In the genomic region with DNA sequence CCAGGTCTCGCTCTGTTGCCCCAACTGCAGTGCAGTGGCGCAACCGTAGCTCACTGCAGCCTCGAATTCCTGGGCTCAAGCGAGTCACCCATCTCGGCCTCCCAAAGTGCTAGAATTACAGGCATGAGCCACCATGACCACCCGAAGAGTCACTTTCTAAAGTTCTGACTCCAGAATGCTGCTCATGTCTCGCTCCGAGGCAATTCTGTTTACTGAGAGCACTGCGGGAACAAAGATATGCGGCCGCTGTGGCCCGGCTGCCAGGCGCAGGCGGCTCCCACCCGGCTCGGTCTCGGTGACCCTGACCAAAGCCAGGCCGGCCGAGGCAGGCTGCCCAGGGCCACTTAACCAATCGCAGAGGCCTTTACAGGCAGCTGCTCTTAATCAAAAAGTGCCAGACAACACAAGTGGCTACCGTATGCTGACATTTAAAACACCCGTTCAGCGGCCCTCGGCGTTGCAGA, we compare ENCODE assay signal across 14 cellular contexts.
DNase-seq lines count a peak whose midpoint lies in the region; ATAC-seq and TF ChIP-seq lines count a peak whose summit lies in the region.
"Had no signal": no experiment of that assay in that cellular context is flagged by ENCODE, and none has a peak within 500 bp of the region (broad histone marks: within the 10 kb centered on the region; RNA-seq: fewer than 3 reads in every experiment).

No MANE protein-coding gene starts in this region.

- H3K4me3 ChIP-seq in adipocyte (ENCODE audit: low read length) = no peak overlapping the region
- H3K4me3 ChIP-seq in heart left ventricle = peak overlapping the region in 1 of 12 donors; percentile 10
- H3K4me3 ChIP-seq in esophagus muscularis mucosa = no peak overlapping the region
- H3K4me3 ChIP-seq in CD8-positive, alpha-beta memory T cell (ENCODE audit: low read length) = no peak overlapping the region
- H3K4me3 ChIP-seq: PC-9, skin epidermis, thoracic aorta had no signal

- H3K9me3 ChIP-seq in adipocyte (ENCODE audit: control insufficient read depth, low read length) (no peaks in the 10 kb centered on the region), heart left ventricle (no peaks in the 10 kb centered on the region), esophagus muscularis mucosa (no peaks in the 10 kb centered on the region)
- H3K9me3 ChIP-seq in CD8-positive, alpha-beta memory T cell (ENCODE audit: low read length) = no peaks in the 10 kb centered on the region
- H3K9me3 ChIP-seq: thoracic aorta had no signal

- peak; percentile 71 for DNase-seq in AG08396 (ENCODE audit: low spot score)
- DNase-seq in adipocyte (ENCODE audit: low read depth) = peak; percentile 53
- peak; percentile 69 to 85 (median 82) for DNase-seq in heart left ventricle
- peak; percentile 62 for DNase-seq in myocyte (ENCODE audit: low read depth)
- DNase-seq in NCI-H1694 treated with DMSO at 0.1 percent for 48 hours (lab: John Stamatoyannopoulos, UW) = no peak
- DNase-seq in DMS 273 (lab: John Stamatoyannopoulos, UW; ENCODE audit: unreplicated experiment) = no peak
- no peak for DNase-seq in esophagus muscularis mucosa (ENCODE audit: extremely low spot score)
- no peak for DNase-seq in CD8-positive, alpha-beta memory T cell
- DNase-seq: activated CD4-positive, alpha-beta T cell treated with anti-CD3 and anti-CD28 coated beads for 48 hours; effector CD8-positive, alpha-beta T cell; PC-9 had no signal

- no peak overlapping the region for H3K9ac ChIP-seq in adipocyte (ENCODE audit: low read length)

- TF ChIP-seq EP300 in esophagus muscularis mucosa (IDR thresholded peaks at IDR 0.05) = no peak

- no peak overlapping the region for H3K27ac Mint-ChIP-seq in CD8-positive, alpha-beta memory T cell
- H3K27ac Mint-ChIP-seq: activated T-helper 1 cell treated with anti-CD3 and anti-CD28 coated beads, Interleukin-12 subunit alpha, Interleukin-12 subunit beta, Interleukin-2, Interleukin-4 antibody, amounts not matched to agents 30 ng/mL and 10 ng/mL and 1 ng/mL, durations not matched to agents 14 hours and 24 hours and 36 hours had no signal

- H3K36me3 Mint-ChIP-seq in CD8-positive, alpha-beta memory T cell = no peaks in the 10 kb centered on the region

- no peak for TF ChIP-seq CTCF in heart left ventricle (IDR thresholded peaks at IDR 0.05)
- no peak for TF ChIP-seq CTCF in esophagus muscularis mucosa (IDR thresholded peaks at IDR 0.05)

- no peaks in the 10 kb centered on the region for H3K36me3 ChIP-seq in adipocyte (ENCODE audit: control insufficient read depth, insufficient read depth, low read length, severe bottlenecking)
- H3K36me3 ChIP-seq in heart left ventricle = no peaks in the 10 kb centered on the region
- no peaks in the 10 kb centered on the region for H3K36me3 ChIP-seq in esophagus muscularis mucosa
- H3K36me3 ChIP-seq in CD8-positive, alpha-beta memory T cell (ENCODE audit: insufficient read depth, low read length) = no peaks in the 10 kb centered on the region
- H3K36me3 ChIP-seq: thoracic aorta had no signal

- TF ChIP-seq POLR2A in heart left ventricle (IDR thresholded peaks at IDR 0.05) (no peak), esophagus muscularis mucosa (IDR thresholded peaks at IDR 0.05; ENCODE audit: low read depth) (no peak)

- H3K27ac ChIP-seq in heart left ventricle (peak overlapping the region in 10 of 12 donors; percentile 40 to 82 (median 56)), esophagus muscularis mucosa (replicated peaks in 1 of 4) (no peak overlapping the region)
- no peak overlapping the region for H3K27ac ChIP-seq in CD8-positive, alpha-beta memory T cell (ENCODE audit: low read depth, low read length)
- H3K27ac ChIP-seq: PC-9, skin epidermis, thoracic aorta had no signal

- H3K27me3 ChIP-seq in adipocyte (replicated peaks; ENCODE audit: control insufficient read depth, insufficient read depth, low read length) (peaks cover 54% of the 10 kb centered on the region), heart left ventricle (no peaks in the 10 kb centered on the region), esophagus muscularis mucosa (no peaks in the 10 kb centered on the region)
- H3K27me3 ChIP-seq in CD8-positive, alpha-beta memory T cell (ENCODE audit: insufficient read depth, low read length, poor library complexity, severe bottlenecking) = no peaks in the 10 kb centered on the region

- WGBS in heart left ventricle, 4 donors = 43 to 54% (median 48%) methylated on average over 15 to 26 of the region's 26 CpGs
- WGBS in esophagus muscularis mucosa = 68% methylated on average over 13 of the region's 26 CpGs

- POLR2A ChIA-PET in CD8-positive, alpha-beta memory T cell (lab: Charles Lee) = no interaction called here

- intact Hi-C loops in heart left ventricle (cut with DNase I) (no loop called here), esophagus muscularis mucosa (cut with DNase I) (no loop called here)

- H3K27me3 Mint-ChIP-seq in CD8-positive, alpha-beta memory T cell = peaks cover 2 to 7% of the 10 kb centered on the region in 2 donors

- H3K4me3 Mint-ChIP-seq in CD8-positive, alpha-beta memory T cell = no peak overlapping the region
- H3K4me3 Mint-ChIP-seq: activated T-helper 1 cell treated with anti-CD3 and anti-CD28 coated beads, Interleukin-12 subunit alpha, Interleukin-12 subunit beta, Interleukin-2, Interleukin-4 antibody, amounts not matched to agents 30 ng/mL and 10 ng/mL and 1 ng/mL, durations not matched to agents 14 hours and 24 hours and 36 hours had no signal

- no peaks in the 10 kb centered on the region for H3K9me3 Mint-ChIP-seq in CD8-positive, alpha-beta memory T cell
- H3K9me3 Mint-ChIP-seq: activated T-helper 1 cell treated with anti-CD3 and anti-CD28 coated beads, Interleukin-12 subunit alpha, Interleukin-12 subunit beta, Interleukin-2, Interleukin-4 antibody, amounts not matched to agents 30 ng/mL and 10 ng/mL and 1 ng/mL, durations not matched to agents 14 hours and 24 hours and 36 hours had no signal

- no peaks in the 10 kb centered on the region for H3K4me1 Mint-ChIP-seq in CD8-positive, alpha-beta memory T cell

- peaks cover 10% of the 10 kb centered on the region for H3K4me1 ChIP-seq in adipocyte (ENCODE audit: control insufficient read depth, insufficient read depth, low read length)
- peaks cover 0 to 17% (median 2%) of the 10 kb centered on the region in 12 donors for H3K4me1 ChIP-seq in heart left ventricle
- H3K4me1 ChIP-seq in esophagus muscularis mucosa = peaks cover 0 to 10% (median 0%) of the 10 kb centered on the region in 4 donors
- H3K4me1 ChIP-seq in CD8-positive, alpha-beta memory T cell (ENCODE audit: insufficient read depth, low read length) = no peaks in the 10 kb centered on the region

- CTCF ChIA-PET in CD8-positive, alpha-beta memory T cell (lab: Charles Lee) = no interaction called here

- peak; percentile 85 to 97 (median 94) for ATAC-seq in heart left ventricle

Comparison
In these comparisons a context has a peak if more than half of its experiments do, and no peak if none do; other contexts are left out.
1. DNase-seq: peak in AG08396 (single experiment), adipocyte (single experiment), heart left ventricle (5 of 5) and myocyte (single experiment); none in NCI-H1694 treated with DMSO at 0.1 percent for 48 hours (single experiment), DMS 273 (single experiment), esophagus muscularis mucosa (single experiment) and CD8-positive, alpha-beta memory T cell (0 of 5).
2. H3K27ac ChIP-seq: peak in heart left ventricle (10 of 12); none in esophagus muscularis mucosa (0 of 4) and CD8-positive, alpha-beta memory T cell (single experiment).